In genomic region chr1:1763657-1764621, GRCh38 we compare ENCODE assay signal across 1 cellular context.
A peak's percentile ranks its signal among the peaks of the same experiment; 100 is the strongest.
TF ChIP-seq lines count a peak whose summit lies in the region.

No MANE protein-coding gene starts in this region.

TF ChIP-seq in K562, 482 proteins besides CTCF, POLR2A, EP300 and RAD21 (continued from another document):
- TF ChIP-seq POLR2G (IDR thresholded peaks at IDR 0.05; ENCODE audit: low read depth, low read length) (0 out of 2 replicates have a peak, but pooled peaks have one; percentile 37), PBX2 (CRISPR knock-in tag; IDR thresholded peaks at IDR 0.05; ENCODE audit: low read depth) (no peak), PBX2 (tag; conservative IDR thresholded peaks at IDR 0.05; ENCODE audit: low read depth) (0 out of 2 replicates have a peak, but pooled peaks have one; percentile 16), NR2C1 (IDR thresholded peaks at IDR 0.05) (peak; percentile 46; the same call in 1 of the 2 replicates), NR2C1 (tag; IDR thresholded peaks at IDR 0.05) (peak; percentile 20; the same call in 1 of the 2 replicates), MEIS2 (IDR thresholded peaks at IDR 0.05; ENCODE audit: partially characterized antibody) (peak; percentile 7)
TF ChIP-seq in K562: peak in this region for 5.
